Comparison of ENCODE assay signal across 6 cellular contexts in genomic region chr12:120261951-120262851, GRCh38. TPM values are rescaled to one million over a fixed set of nuclear protein-coding genes. Genes with fewer than 3 reads are reported as not detected.
DNase-seq lines count a peak whose midpoint lies in the region; ATAC-seq lines count a peak whose summit lies in the region.

No MANE protein-coding gene starts in this region.

- peak overlapping the region; percentile 38 for H2BK15ac ChIP-seq in mesenchymal stem cell (ENCODE audit: low read depth, poor library complexity, severe bottlenecking)

- peaks cover 32% of the 10 kb centered on the region for H3K4me1 ChIP-seq in mesenchymal stem cell (ENCODE audit: control insufficient read depth, insufficient read depth, low read depth, low read length)

- no peak overlapping the region for H2BK120ac ChIP-seq in mesenchymal stem cell (ENCODE audit: low read depth, low read length)

- 89% methylated on average over 10 of the region's 10 CpGs for WGBS in mesenchymal stem cell

- DNase-seq in COLO829 (ENCODE audit: low spot score): peak; percentile 82
- DNase-seq in activated T-helper 2 cell treated with anti-CD3 and anti-CD28 coated beads, Interferon-gamma antibody, Interleukin-2, Interleukin-4, amounts not matched to agents 10 μg/mL and 5 μg/mL and 100 μg/mL, durations not matched to agents 14 hours and 24 hours and 36 hours (ENCODE audit: low spot score): no peak
- no peak for DNase-seq in mesenchymal stem cell
- no peak for DNase-seq in NCI-H2107 (lab: John Stamatoyannopoulos, UW)

- H3K9me3 ChIP-seq in mesenchymal stem cell (ENCODE audit: control insufficient read depth, low read length): no peaks in the 10 kb centered on the region

- H3K4ac ChIP-seq in mesenchymal stem cell (ENCODE audit: low read depth in 1 of 2, low read length in 2 of 2): peak overlapping the region in 1 of 2 experiments; percentile 29

- H3K36me3 ChIP-seq in mesenchymal stem cell (ENCODE audit: control insufficient read depth in 1 of 2, insufficient read depth in 2 of 2, low read depth in 1 of 2, low read length in 2 of 2): peaks cover 9 to 28% of the 10 kb centered on the region in 2 experiments

- H3K4me3 ChIP-seq in mesenchymal stem cell (ENCODE audit: insufficient read depth in 1 of 2, low read depth in 1 of 2, low read length in 2 of 2): peak overlapping the region in 1 of 2 experiments; percentile 97

- peak overlapping the region; percentile 9 for H2BK5ac ChIP-seq in mesenchymal stem cell (ENCODE audit: low read depth, low read length, poor library complexity, severe bottlenecking)

- H3K9ac ChIP-seq in mesenchymal stem cell (ENCODE audit: low read length): peak overlapping the region; percentile 91

- H3K27me3 Mint-ChIP-seq in activated T-helper 2 cell treated with anti-CD3 and anti-CD28 coated beads, Interferon-gamma antibody, Interleukin-2, Interleukin-4, amounts not matched to agents 10 μg/mL and 5 μg/mL and 100 μg/mL, durations not matched to agents 14 hours and 24 hours and 36 hours (ENCODE audit: low read depth): no peaks in the 10 kb centered on the region

- no peaks in the 10 kb centered on the region for H3K27me3 ChIP-seq in mesenchymal stem cell (ENCODE audit: control insufficient read depth in 1 of 2, insufficient read depth in 1 of 2, low read length in 2 of 2)

- H3K9me3 Mint-ChIP-seq in activated T-helper 2 cell treated with anti-CD3 and anti-CD28 coated beads, Interferon-gamma antibody, Interleukin-2, Interleukin-4, amounts not matched to agents 10 μg/mL and 5 μg/mL and 100 μg/mL, durations not matched to agents 14 hours and 24 hours and 36 hours: no peaks in the 10 kb centered on the region

- peak overlapping the region; percentile 88 for H3K4me2 ChIP-seq in mesenchymal stem cell (ENCODE audit: low read length, poor library complexity, severe bottlenecking)

- H3K79me1 ChIP-seq in mesenchymal stem cell (replicated peaks; ENCODE audit: low read length, poor library complexity, severe bottlenecking): no peaks in the 10 kb centered on the region

- peaks cover 61% of the 10 kb centered on the region for H3K4me1 Mint-ChIP-seq in activated T-helper 2 cell treated with anti-CD3 and anti-CD28 coated beads, Interferon-gamma antibody, Interleukin-2, Interleukin-4, amounts not matched to agents 10 μg/mL and 5 μg/mL and 100 μg/mL, durations not matched to agents 14 hours and 24 hours and 36 hours (ENCODE audit: low read depth)

- peaks cover 20% of the 10 kb centered on the region for H3K36me3 Mint-ChIP-seq in activated T-helper 2 cell treated with anti-CD3 and anti-CD28 coated beads, Interferon-gamma antibody, Interleukin-2, Interleukin-4, amounts not matched to agents 10 μg/mL and 5 μg/mL and 100 μg/mL, durations not matched to agents 14 hours and 24 hours and 36 hours (ENCODE audit: low read depth)

- peak overlapping the region; percentile 55 for H2AK5ac ChIP-seq in mesenchymal stem cell (ENCODE audit: low read length, severe bottlenecking)

- intact Hi-C loops in activated T-helper 2 cell treated with anti-CD3 and anti-CD28 coated beads, Interferon-gamma antibody, Interleukin-2, Interleukin-4, amounts not matched to agents 10 μg/mL and 5 μg/mL and 100 μg/mL, durations not matched to agents 14 hours and 24 hours and 36 hours (cut with micrococcal nuclease): loop anchor here (2.0 kb wide), 1 partner anchor 13 kb away; no protein-coding TSS in a partner anchor

- no peak for ATAC-seq in GM21723 (IDR thresholded peaks at IDR 0.05; ENCODE audit: unreplicated experiment)
- no peak for ATAC-seq in HG02763 (IDR thresholded peaks at IDR 0.05; ENCODE audit: unreplicated experiment)

- no peak overlapping the region for H4K8ac ChIP-seq in mesenchymal stem cell (ENCODE audit: low read length)

- peak overlapping the region in 1 of 2 experiments; percentile 45 for H2BK12ac ChIP-seq in mesenchymal stem cell (ENCODE audit: low read length in 2 of 2)

- peak overlapping the region; percentile 27 for H3K27ac Mint-ChIP-seq in activated T-helper 2 cell treated with anti-CD3 and anti-CD28 coated beads, Interferon-gamma antibody, Interleukin-2, Interleukin-4, amounts not matched to agents 10 μg/mL and 5 μg/mL and 100 μg/mL, durations not matched to agents 14 hours and 24 hours and 36 hours

- H3K14ac ChIP-seq in mesenchymal stem cell (ENCODE audit: low read length in 2 of 2): peak overlapping the region in 1 of 2 experiments; percentile 46

- H3K27ac ChIP-seq in mesenchymal stem cell (ENCODE audit: low read length, poor library complexity, severe bottlenecking): peak overlapping the region; percentile 84

- no peak overlapping the region for H2AFZ ChIP-seq in mesenchymal stem cell (ENCODE audit: low read depth, low read length)

- peak overlapping the region; percentile 54 for H3K4me3 Mint-ChIP-seq in activated T-helper 2 cell treated with anti-CD3 and anti-CD28 coated beads, Interferon-gamma antibody, Interleukin-2, Interleukin-4, amounts not matched to agents 10 μg/mL and 5 μg/mL and 100 μg/mL, durations not matched to agents 14 hours and 24 hours and 36 hours (ENCODE audit: low read depth)

- H3K23ac ChIP-seq in mesenchymal stem cell (ENCODE audit: low read length in 2 of 2): peak overlapping the region in 1 of 2 experiments; percentile 81

- peak overlapping the region in 1 of 2 experiments; percentile 59 for H3K18ac ChIP-seq in mesenchymal stem cell (ENCODE audit: low read depth in 1 of 2, low read length in 2 of 2)

- no peak overlapping the region for H4K91ac ChIP-seq in mesenchymal stem cell (ENCODE audit: low read length)

RNA-seq across cellular contexts. Expression of gene PXN, which starts 3.3 kb away (rescaled TPM):
- 44.4 and 45.4 TPM in 2 replicates for total RNA-seq in activated T-helper 2 cell treated with anti-CD3 and anti-CD28 coated beads, Interferon-gamma antibody, Interleukin-2, Interleukin-4, amounts not matched to agents 10 μg/mL and 5 μg/mL and 100 μg/mL, durations not matched to agents 14 hours and 24 hours and 36 hours
- polyA plus RNA-seq in mesenchymal stem cell (2013, experiment 1 of 2): 90.4 TPM
- 88.1 TPM for polyA plus RNA-seq in mesenchymal stem cell (2013, experiment 2 of 2)

RNA-seq across cellular contexts. Expression of gene RNU4-2, which starts 29.5 kb away (rescaled TPM):
- 5,714 and 6,075 TPM in 2 replicates for total RNA-seq in activated T-helper 2 cell treated with anti-CD3 and anti-CD28 coated beads, Interferon-gamma antibody, Interleukin-2, Interleukin-4, amounts not matched to agents 10 μg/mL and 5 μg/mL and 100 μg/mL, durations not matched to agents 14 hours and 24 hours and 36 hours
- not detected for polyA plus RNA-seq in mesenchymal stem cell (2013, experiment 1 of 2)
- polyA plus RNA-seq in mesenchymal stem cell (2013, experiment 2 of 2): not detected

RNA-seq across cellular contexts. Expression of gene RNU4-1, which starts 30.8 kb away (rescaled TPM):
- 2,603 and 2,662 TPM in 2 replicates for total RNA-seq in activated T-helper 2 cell treated with anti-CD3 and anti-CD28 coated beads, Interferon-gamma antibody, Interleukin-2, Interleukin-4, amounts not matched to agents 10 μg/mL and 5 μg/mL and 100 μg/mL, durations not matched to agents 14 hours and 24 hours and 36 hours
- not detected for polyA plus RNA-seq in mesenchymal stem cell (2013, experiment 1 of 2)
- polyA plus RNA-seq in mesenchymal stem cell (2013, experiment 2 of 2): not detected

RNA-seq across cellular contexts. Expression of gene SIRT4, which starts 39.9 kb away (rescaled TPM):
- 2.0 and 2.2 TPM in 2 replicates for total RNA-seq in activated T-helper 2 cell treated with anti-CD3 and anti-CD28 coated beads, Interferon-gamma antibody, Interleukin-2, Interleukin-4, amounts not matched to agents 10 μg/mL and 5 μg/mL and 100 μg/mL, durations not matched to agents 14 hours and 24 hours and 36 hours
- polyA plus RNA-seq in mesenchymal stem cell (2013, experiment 1 of 2): 0.99 TPM
- polyA plus RNA-seq in mesenchymal stem cell (2013, experiment 2 of 2): 0.85 TPM
